ENCODE assay signal across 8 cellular contexts in the genomic region with DNA sequence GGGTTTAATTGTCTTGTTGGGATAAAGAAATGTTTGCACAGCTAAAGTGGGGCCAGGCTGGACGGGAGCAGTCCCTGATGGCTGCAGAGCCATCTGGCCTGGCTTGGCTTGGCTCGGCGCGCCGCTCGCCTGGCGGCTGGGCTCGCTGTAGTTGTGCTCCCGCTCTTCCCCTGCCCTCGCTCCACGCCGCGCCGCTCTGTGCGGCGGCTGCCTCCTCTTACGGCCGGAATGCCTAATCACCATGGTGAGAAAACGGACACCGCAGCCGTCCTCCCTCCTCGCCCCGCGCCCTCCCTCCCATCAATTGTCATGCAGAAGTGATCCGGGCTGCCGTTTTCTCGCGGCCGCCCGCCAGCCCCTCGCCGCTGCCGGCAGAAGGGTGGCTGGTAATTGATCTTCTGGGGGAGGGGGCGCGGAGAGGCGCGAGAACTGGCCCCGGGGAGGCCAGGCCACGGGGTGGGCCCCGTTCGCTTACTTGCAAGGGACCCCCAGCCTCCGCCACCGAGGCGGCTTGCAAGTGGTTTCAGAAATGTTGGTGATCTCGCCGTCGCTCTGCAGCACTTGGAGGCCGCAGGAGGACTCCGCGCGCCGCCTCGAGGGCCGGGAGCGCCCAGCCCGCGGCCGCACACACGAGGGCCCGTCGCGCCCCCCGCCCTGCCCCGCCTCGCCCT. TPM values are rescaled to one million over a fixed set of nuclear protein-coding genes. Genes with fewer than 3 reads are reported as not detected.
DNase-seq lines count a peak whose midpoint lies in the region; ATAC-seq and TF ChIP-seq lines count a peak whose summit lies in the region.

No MANE protein-coding gene starts in this region.

- H3K9me3 Mint-ChIP-seq in activated naive CD4-positive, alpha-beta T cell treated with anti-CD3 and anti-CD28 coated beads, Interleukin-2, amount 50 U/mL, for 24 hours = no peaks in the 10 kb centered on the region
- no peaks in the 10 kb centered on the region for H3K9me3 Mint-ChIP-seq in stimulated activated memory B cell treated with anti-CD40 and anti-IgM and Interleukin-4, amounts not matched to agents 10 μg/mL and 1 μg/mL and 100 μg/mL, for 72 hours

- H3K36me3 ChIP-seq in right atrium auricular region = no peaks in the 10 kb centered on the region

- peaks cover 21 to 48% of the 10 kb centered on the region in 2 donors for H3K27me3 ChIP-seq in right atrium auricular region

- DNase-seq in activated naive CD4-positive, alpha-beta T cell (lab: John Stamatoyannopoulos, UW) = no peak
- DNase-seq in T-helper 17 cell = no peak
- no peak for DNase-seq in right atrium auricular region (ENCODE audit: low spot score)
- peak; percentile 62 to 95 (median 67) for DNase-seq in posterior cingulate gyrus

- peaks cover 0 to 29% of the 10 kb centered on the region in 2 donors for H3K4me1 ChIP-seq in right atrium auricular region

- no peaks in the 10 kb centered on the region for H3K36me3 Mint-ChIP-seq in activated naive CD4-positive, alpha-beta T cell treated with anti-CD3 and anti-CD28 coated beads, Interleukin-2, amount 50 U/mL, for 24 hours
- no peaks in the 10 kb centered on the region for H3K36me3 Mint-ChIP-seq in T-helper 17 cell (ENCODE audit: low read depth)
- no peaks in the 10 kb centered on the region for H3K36me3 Mint-ChIP-seq in stimulated activated memory B cell treated with anti-CD40 and anti-IgM and Interleukin-4, amounts not matched to agents 10 μg/mL and 1 μg/mL and 100 μg/mL, for 72 hours

- peaks cover 26% of the 10 kb centered on the region for H3K27me3 Mint-ChIP-seq in activated naive CD4-positive, alpha-beta T cell treated with anti-CD3 and anti-CD28 coated beads, Interleukin-2, amount 50 U/mL, for 24 hours
- H3K27me3 Mint-ChIP-seq in T-helper 17 cell = peaks cover 37% of the 10 kb centered on the region
- H3K27me3 Mint-ChIP-seq in stimulated activated memory B cell treated with anti-CD40 and anti-IgM and Interleukin-4, amounts not matched to agents 10 μg/mL and 1 μg/mL and 100 μg/mL, for 72 hours = peaks cover 52% of the 10 kb centered on the region

- H3K27ac ChIP-seq in right atrium auricular region = no peak overlapping the region

- H3K4me1 Mint-ChIP-seq in activated naive CD4-positive, alpha-beta T cell treated with anti-CD3 and anti-CD28 coated beads, Interleukin-2, amount 50 U/mL, for 24 hours = no peaks in the 10 kb centered on the region
- no peaks in the 10 kb centered on the region for H3K4me1 Mint-ChIP-seq in T-helper 17 cell
- no peaks in the 10 kb centered on the region for H3K4me1 Mint-ChIP-seq in stimulated activated memory B cell treated with anti-CD40 and anti-IgM and Interleukin-4, amounts not matched to agents 10 μg/mL and 1 μg/mL and 100 μg/mL, for 72 hours

- H3K4me3 Mint-ChIP-seq in activated naive CD4-positive, alpha-beta T cell treated with anti-CD3 and anti-CD28 coated beads, Interleukin-2, amount 50 U/mL, for 24 hours = peak overlapping the region; percentile 27
- H3K4me3 Mint-ChIP-seq in T-helper 17 cell = peak overlapping the region; percentile 39
- H3K4me3 Mint-ChIP-seq in stimulated activated memory B cell treated with anti-CD40 and anti-IgM and Interleukin-4, amounts not matched to agents 10 μg/mL and 1 μg/mL and 100 μg/mL, for 72 hours = no peak overlapping the region

- H3K27ac Mint-ChIP-seq in activated naive CD4-positive, alpha-beta T cell treated with anti-CD3 and anti-CD28 coated beads, Interleukin-2, amount 50 U/mL, for 24 hours = no peak overlapping the region
- no peak overlapping the region for H3K27ac Mint-ChIP-seq in T-helper 17 cell
- no peak overlapping the region for H3K27ac Mint-ChIP-seq in stimulated activated memory B cell treated with anti-CD40 and anti-IgM and Interleukin-4, amounts not matched to agents 10 μg/mL and 1 μg/mL and 100 μg/mL, for 72 hours

- H3K9me3 ChIP-seq in T-helper 17 cell (ENCODE audit: control insufficient read depth, low read length, poor library complexity, severe bottlenecking) (no peaks in the 10 kb centered on the region), right atrium auricular region (no peaks in the 10 kb centered on the region)

- intact Hi-C loops in posterior cingulate gyrus (cut with DNase I) = loop anchor here (1.0 to 5.0 kb wide), 2 partner anchors 9 to 80 kb away; no protein-coding TSS in a partner anchor

- ATAC-seq in T-helper 17 cell = peak; percentile 40
- no peak for ATAC-seq in stimulated activated memory B cell treated with anti-CD40 and anti-IgM and Interleukin-4, amounts not matched to agents 10 μg/mL and 1 μg/mL and 100 μg/mL, for 72 hours
- no peak for ATAC-seq in GM19452 (IDR thresholded peaks at IDR 0.05; ENCODE audit: unreplicated experiment)
- no peak for ATAC-seq in HG03469 (IDR thresholded peaks at IDR 0.05; ENCODE audit: unreplicated experiment)

- no peak for TF ChIP-seq CTCF in right atrium auricular region (IDR thresholded peaks at IDR 0.05)

- peak overlapping the region; percentile 10 to 45 for H3K4me3 ChIP-seq in right atrium auricular region

RNA-seq across cellular contexts. Expression of gene RNF220, which starts 12.4 kb away (rescaled TPM):
- total RNA-seq in T-helper 17 cell = 10 to 100 TPM; 84.8 to 95.2 TPM
- 10 to 100 TPM; 76.1 to 91.6 TPM for total RNA-seq in right atrium auricular region

Comparison
In these comparisons a context has a peak if more than half of its experiments do, and no peak if none do; other contexts are left out.
1. DNase-seq: peak in posterior cingulate gyrus (10 of 10); none in activated naive CD4-positive, alpha-beta T cell (0 of 4), T-helper 17 cell (0 of 3) and right atrium auricular region (single experiment).